Comparison of ENCODE assay signal across 1 cellular context in the genomic region with DNA sequence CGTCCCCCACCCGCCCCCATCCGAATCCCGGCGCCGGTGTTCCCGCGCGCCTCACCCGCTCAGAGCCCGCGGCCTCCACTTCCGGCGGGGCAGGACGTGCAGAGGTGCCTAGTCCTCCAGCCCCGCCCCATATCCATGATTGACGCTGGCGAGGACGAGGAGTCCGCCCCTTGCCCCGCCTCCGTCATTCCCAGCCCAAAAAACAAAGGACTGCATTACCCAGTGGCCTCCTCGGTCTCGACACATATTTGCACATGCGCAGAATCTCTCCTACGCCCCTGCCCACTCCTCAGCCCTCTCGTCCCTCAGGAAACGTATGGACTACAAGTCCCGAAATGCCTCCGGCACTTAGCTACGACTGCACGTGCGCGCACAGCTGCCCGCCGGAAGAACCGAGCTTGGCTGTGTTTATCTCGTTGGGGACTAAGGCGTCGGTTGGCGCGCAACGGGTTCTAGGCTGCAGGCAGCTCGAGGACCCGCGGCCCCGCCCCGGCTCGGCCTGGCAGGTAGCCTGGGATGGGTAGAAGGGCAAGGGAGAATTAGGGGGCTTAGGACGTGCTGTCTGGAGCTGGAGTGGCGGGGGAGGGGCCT.
A peak's percentile ranks its signal among the peaks of the same experiment; 100 is the strongest.
TF ChIP-seq lines count a peak whose summit lies in the region.

A gene with protein sequence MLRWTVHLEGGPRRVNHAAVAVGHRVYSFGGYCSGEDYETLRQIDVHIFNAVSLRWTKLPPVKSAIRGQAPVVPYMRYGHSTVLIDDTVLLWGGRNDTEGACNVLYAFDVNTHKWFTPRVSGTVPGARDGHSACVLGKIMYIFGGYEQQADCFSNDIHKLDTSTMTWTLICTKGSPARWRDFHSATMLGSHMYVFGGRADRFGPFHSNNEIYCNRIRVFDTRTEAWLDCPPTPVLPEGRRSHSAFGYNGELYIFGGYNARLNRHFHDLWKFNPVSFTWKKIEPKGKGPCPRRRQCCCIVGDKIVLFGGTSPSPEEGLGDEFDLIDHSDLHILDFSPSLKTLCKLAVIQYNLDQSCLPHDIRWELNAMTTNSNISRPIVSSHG (plus strand): TSS at position 407 of the 591 bp plus-strand sequence. CDS start 2,944 bp downstream, outside the sequence.
MEA1 (minus strand) TSS at position 104 of the 591 bp plus-strand sequence. CDS start 133 bp downstream, outside the sequence.

TF ChIP-seq in HepG2, 621 proteins besides CTCF, POLR2A, EP300 and RAD21 (continued from another document and continues in another):
- TF ChIP-seq, protein P1, sequence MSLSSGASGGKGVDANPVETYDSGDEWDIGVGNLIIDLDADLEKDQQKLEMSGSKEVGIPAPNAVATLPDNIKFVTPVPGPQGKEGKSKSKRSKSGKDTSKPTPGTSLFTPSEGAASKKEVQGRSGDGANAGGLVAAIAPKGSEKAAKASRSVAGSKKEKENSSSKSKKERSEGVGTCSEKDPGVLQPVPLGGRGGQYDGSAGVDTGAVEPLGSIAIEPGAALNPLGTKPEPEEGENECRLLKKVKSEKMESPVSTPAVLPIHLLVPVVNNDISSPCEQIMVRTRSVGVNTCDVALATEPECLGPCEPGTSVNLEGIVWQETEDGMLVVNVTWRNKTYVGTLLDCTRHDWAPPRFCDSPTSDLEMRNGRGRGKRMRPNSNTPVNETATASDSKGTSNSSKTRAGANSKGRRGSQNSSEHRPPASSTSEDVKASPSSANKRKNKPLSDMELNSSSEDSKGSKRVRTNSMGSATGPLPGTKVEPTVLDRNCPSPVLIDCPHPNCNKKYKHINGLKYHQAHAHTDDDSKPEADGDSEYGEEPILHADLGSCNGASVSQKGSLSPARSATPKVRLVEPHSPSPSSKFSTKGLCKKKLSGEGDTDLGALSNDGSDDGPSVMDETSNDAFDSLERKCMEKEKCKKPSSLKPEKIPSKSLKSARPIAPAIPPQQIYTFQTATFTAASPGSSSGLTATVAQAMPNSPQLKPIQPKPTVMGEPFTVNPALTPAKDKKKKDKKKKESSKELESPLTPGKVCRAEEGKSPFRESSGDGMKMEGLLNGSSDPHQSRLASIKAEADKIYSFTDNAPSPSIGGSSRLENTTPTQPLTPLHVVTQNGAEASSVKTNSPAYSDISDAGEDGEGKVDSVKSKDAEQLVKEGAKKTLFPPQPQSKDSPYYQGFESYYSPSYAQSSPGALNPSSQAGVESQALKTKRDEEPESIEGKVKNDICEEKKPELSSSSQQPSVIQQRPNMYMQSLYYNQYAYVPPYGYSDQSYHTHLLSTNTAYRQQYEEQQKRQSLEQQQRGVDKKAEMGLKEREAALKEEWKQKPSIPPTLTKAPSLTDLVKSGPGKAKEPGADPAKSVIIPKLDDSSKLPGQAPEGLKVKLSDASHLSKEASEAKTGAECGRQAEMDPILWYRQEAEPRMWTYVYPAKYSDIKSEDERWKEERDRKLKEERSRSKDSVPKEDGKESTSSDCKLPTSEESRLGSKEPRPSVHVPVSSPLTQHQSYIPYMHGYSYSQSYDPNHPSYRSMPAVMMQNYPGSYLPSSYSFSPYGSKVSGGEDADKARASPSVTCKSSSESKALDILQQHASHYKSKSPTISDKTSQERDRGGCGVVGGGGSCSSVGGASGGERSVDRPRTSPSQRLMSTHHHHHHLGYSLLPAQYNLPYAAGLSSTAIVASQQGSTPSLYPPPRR (CRISPR knock-in tag; IDR thresholded peaks at IDR 0.05; ENCODE audit: borderline replicate concordance), result peak; percentile 54; the same call in 1 of the 2 replicates
- TF ChIP-seq SMC3 (IDR thresholded peaks at IDR 0.05; ENCODE audit: low read length) (no peak), AGO1 (IDR thresholded peaks at IDR 0.05; ENCODE audit: low read depth, low read length, poor library complexity, severe bottlenecking) (peak; percentile 57), IRX3 (CRISPR knock-in tag; IDR thresholded peaks at IDR 0.05; ENCODE audit: borderline replicate concordance, low read depth) (no peak), POGK (CRISPR knock-in tag; conservative IDR thresholded peaks at IDR 0.05) (peak; percentile 65; the same call in 1 of the 2 replicates), FOXK1 (CRISPR knock-in tag; IDR thresholded peaks at IDR 0.05; ENCODE audit: borderline replicate concordance, low read depth) (peak; percentile 99), ZNF616 (CRISPR knock-in tag; IDR thresholded peaks at IDR 0.05; ENCODE audit: low read depth) (peak; percentile 68; the same call in 1 of the 2 replicates), PCBP1 (IDR thresholded peaks at IDR 0.05; ENCODE audit: borderline replicate concordance, low read depth, low read length) (peak; percentile 91; the same call in 1 of the 2 replicates), HNRNPUL1 (IDR thresholded peaks at IDR 0.05; ENCODE audit: low read depth, low read length) (no peak), ZNF790 (CRISPR knock-in tag; IDR thresholded peaks at IDR 0.05; ENCODE audit: borderline replicate concordance) (peak; percentile 75; the same call in 1 of the 2 replicates), SKI (IDR thresholded peaks at IDR 0.05; ENCODE audit: partially characterized antibody) (no peak), ZNF619 (CRISPR knock-in tag; IDR thresholded peaks at IDR 0.05) (peak; percentile 46), TCF7 (IDR thresholded peaks at IDR 0.05; ENCODE audit: low read depth) (no peak), ZIK1 (CRISPR knock-in tag; IDR thresholded peaks at IDR 0.05; ENCODE audit: borderline replicate concordance, low read depth) (peak; percentile 54; the same call in 1 of the 2 replicates), ZC3H4 (CRISPR knock-in tag; IDR thresholded peaks at IDR 0.05; ENCODE audit: borderline replicate concordance) (no peak), ZBTB33 (CRISPR knock-in tag; IDR thresholded peaks at IDR 0.05) (peak; percentile 42; the same call in 1 of the 2 replicates), CHD4 (IDR thresholded peaks at IDR 0.05; ENCODE audit: borderline replicate concordance, low read length) (no peak), ZNF230 (CRISPR knock-in tag; IDR thresholded peaks at IDR 0.05) (peak; percentile 56; the same call in 1 of the 2 replicates), ZNF446 (CRISPR knock-in tag; IDR thresholded peaks at IDR 0.05) (peak; percentile 9; the same call in 1 of the 2 replicates), SOX5 (CRISPR knock-in tag; IDR thresholded peaks at IDR 0.05; ENCODE audit: borderline replicate concordance) (peak; percentile 18), ZBTB3 (CRISPR knock-in tag; IDR thresholded peaks at IDR 0.05; ENCODE audit: borderline replicate concordance, low read depth) (0 out of 2 replicates have a peak, but pooled peaks have one; percentile 53), ZNF639 (CRISPR knock-in tag; conservative IDR thresholded peaks at IDR 0.05) (peak; percentile 65), TMF1 (CRISPR knock-in tag; IDR thresholded peaks at IDR 0.05; ENCODE audit: low read depth) (0 out of 2 replicates have a peak, but pooled peaks have one; percentile 37), KLF16 (CRISPR knock-in tag; IDR thresholded peaks at IDR 0.05) (peak in 1 of 2 experiments; percentile 56; a peak in 2 of 4 replicates), SIX1 (CRISPR knock-in tag; IDR thresholded peaks at IDR 0.05; ENCODE audit: borderline replicate concordance) (no peak), NONO (IDR thresholded peaks at IDR 0.05) (no peak), NONO (CRISPR knock-in tag; conservative IDR thresholded peaks at IDR 0.05) (0 out of 2 replicates have a peak, but pooled peaks have one; percentile 45), ZSCAN21 (CRISPR knock-in tag; IDR thresholded peaks at IDR 0.05; ENCODE audit: borderline replicate concordance) (peak; percentile 75; the same call in 1 of the 2 replicates)
- TF ChIP-seq, protein P2, sequence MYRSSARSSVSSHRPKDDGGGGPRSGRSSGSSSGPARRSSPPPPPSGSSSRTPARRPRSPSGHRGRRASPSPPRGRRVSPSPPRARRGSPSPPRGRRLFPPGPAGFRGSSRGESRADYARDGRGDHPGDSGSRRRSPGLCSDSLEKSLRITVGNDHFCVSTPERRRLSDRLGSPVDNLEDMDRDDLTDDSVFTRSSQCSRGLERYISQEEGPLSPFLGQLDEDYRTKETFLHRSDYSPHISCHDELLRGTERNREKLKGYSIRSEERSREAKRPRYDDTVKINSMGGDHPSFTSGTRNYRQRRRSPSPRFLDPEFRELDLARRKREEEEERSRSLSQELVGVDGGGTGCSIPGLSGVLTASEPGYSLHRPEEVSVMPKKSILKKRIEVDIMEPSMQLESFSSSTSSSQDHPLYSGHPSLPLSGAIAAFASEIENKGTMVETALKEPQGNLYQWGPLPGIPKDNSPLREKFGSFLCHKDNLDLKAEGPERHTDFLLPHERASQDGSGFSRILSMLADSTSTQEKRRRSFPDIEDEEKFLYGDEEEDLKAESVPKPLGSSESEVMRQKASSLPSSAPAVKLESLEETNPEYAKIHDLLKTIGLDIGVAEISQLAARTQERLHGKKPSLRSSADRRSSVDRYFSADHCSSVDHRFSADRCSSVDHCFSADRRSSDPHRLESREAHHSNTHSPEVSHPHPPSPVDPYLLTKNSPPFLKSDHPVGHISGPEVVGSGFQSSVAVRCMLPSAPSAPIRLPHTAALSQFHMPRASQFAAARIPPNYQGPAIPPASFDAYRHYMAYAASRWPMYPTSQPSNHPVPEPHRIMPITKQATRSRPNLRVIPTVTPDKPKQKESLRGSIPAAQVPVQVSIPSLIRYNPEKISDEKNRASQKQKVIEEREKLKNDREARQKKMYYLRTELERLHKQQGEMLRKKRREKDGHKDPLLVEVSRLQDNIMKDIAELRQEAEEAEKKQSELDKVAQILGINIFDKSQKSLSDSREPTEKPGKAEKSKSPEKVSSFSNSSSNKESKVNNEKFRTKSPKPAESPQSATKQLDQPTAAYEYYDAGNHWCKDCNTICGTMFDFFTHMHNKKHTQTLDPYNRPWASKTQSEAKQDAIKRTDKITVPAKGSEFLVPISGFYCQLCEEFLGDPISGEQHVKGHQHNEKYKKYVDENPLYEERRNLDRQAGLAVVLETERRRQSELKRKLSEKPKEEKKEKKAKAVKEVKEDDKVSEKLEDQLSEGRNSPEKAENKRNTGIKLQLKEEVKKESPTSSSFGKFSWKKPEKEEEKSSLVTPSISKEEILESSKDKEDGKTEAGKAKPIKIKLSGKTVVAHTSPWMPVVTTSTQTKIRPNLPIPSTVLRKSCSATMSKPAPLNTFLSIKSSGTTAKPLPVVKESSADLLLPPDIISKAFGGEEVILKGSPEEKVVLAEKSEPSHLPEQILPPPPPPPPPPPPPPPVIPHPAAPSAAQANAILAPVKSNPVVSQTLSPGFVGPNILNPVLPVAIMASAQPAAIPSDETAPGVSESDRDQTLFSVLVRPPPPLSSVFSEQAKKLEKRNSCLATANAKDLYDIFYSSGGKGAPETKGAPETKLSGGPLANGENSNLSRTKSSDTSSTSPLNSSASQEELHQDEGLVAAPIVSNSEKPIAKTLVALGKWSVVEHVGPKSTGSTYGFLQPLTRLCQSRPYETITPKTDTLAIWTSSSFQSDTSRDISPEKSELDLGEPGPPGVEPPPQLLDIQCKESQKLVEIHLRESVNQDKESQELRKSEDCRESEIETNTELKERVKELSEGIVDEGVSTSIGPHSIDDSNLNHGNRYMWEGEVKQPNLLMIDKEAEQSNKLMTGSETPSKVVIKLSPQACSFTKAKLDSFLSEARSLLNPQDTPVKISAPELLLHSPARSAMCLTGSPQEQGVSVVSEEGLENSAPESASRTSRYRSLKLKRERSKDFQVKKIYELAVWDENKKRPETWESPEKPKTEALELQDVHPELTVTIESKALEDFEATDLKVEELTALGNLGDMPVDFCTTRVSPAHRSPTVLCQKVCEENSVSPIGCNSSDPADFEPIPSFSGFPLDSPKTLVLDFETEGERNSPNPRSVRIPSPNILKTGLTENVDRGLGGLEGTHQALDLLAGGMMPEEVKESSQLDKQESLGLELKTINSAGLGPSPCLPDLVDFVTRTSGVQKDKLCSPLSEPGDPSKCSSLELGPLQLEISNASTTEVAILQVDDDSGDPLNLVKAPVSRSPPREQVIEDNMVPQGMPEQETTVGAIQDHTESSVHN (CRISPR knock-in tag; IDR thresholded peaks at IDR 0.05), result no peak
- TF ChIP-seq, protein P3, sequence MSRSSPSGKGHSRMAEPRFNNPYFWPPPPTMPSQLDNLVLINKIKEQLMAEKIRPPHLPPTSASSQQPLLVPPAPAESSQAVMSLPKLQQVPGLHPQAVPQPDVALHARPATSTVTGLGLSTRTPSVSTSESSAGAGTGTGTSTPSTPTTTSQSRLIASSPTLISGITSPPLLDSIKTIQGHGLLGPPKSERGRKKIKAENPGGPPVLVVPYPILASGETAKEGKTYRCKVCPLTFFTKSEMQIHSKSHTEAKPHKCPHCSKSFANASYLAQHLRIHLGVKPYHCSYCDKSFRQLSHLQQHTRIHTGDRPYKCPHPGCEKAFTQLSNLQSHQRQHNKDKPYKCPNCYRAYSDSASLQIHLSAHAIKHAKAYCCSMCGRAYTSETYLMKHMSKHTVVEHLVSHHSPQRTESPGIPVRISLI (CRISPR knock-in tag; IDR thresholded peaks at IDR 0.05; ENCODE audit: borderline replicate concordance), result peak; percentile 74; the same call in 1 of the 2 replicates
- TF ChIP-seq, protein P4, sequence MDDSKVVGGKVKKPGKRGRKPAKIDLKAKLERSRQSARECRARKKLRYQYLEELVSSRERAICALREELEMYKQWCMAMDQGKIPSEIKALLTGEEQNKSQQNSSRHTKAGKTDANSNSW (CRISPR knock-in tag; IDR thresholded peaks at IDR 0.05; ENCODE audit: borderline replicate concordance), result no peak
